8 cellular contexts compared by ENCODE assay signal in the genomic region with DNA sequence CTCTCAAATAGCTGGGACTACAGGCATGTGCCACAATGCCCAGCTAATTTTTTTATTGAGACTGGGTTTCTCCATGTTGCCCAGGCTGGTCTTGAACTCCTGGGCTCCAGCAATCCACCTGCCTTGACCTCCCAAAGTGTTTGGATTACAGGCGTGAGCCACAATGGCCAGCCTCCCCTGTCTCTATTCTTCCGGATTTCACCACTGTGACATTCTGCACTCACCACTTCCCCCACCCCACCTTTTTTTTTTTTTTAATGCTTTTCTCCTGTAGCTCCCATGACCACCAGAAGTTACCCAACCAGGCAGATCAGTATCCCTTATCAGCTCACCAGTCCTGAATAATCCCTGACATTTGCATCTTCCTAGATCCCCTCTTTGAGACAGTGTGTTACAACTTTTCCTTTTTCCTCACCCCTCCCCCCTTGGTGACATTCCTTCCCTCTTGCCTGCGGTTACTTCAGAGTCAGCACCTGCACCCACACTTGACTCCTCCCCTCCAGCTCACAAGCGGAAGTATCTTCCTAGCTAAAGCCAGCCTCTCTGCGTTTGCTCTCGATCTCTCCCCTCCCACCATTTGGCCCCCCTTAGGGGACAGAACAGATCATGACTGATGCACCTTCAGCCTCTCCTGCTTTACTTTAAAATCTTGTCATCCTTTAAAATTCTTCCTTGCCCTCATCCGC. TPM values are rescaled to one million over a fixed set of nuclear protein-coding genes. Genes with fewer than 3 reads are reported as not detected.
A peak's percentile ranks its signal among the peaks of the same experiment; 100 is the strongest.
DNase-seq lines count a peak whose midpoint lies in the region; ATAC-seq and TF ChIP-seq lines count a peak whose summit lies in the region.

No MANE protein-coding gene starts in this region.

- peaks cover 46% of the 10 kb centered on the region for H3K4me1 Mint-ChIP-seq in activated B cell treated with CpG ODN at 0.5 μM for 24 hours

- 27 to 28% methylated on average over 7 of the region's 7 CpGs for WGBS in thyroid gland, 2 donors

- CTCF ChIA-PET in activated B cell treated with CpG ODN at 0.5 μM for 24 hours (lab: Charles Lee), result interaction anchor here (0.8 to 2.9 kb wide), 8 partner anchors 8 to 79 kb away, joined by 3 to 17 read pairs (median 4); partner anchors contain the start of gene SEC11A

- peak; percentile 95 for DNase-seq in NAMALWA (ENCODE audit: low spot score)
- DNase-seq in activated B cell treated with CpG ODN at 0.5 μM for 24 hours, result peak; percentile 41
- DNase-seq in coronary artery (ENCODE audit: low spot score), result no peak
- DNase-seq in mucosa of gallbladder (ENCODE audit: low spot score), result peak; percentile 77
- DNase-seq in thyroid gland, result peak; percentile 80
- DNase-seq in BE2C, result no peak

- H3K27me3 Mint-ChIP-seq in activated B cell treated with CpG ODN at 0.5 μM for 24 hours, result no peaks in the 10 kb centered on the region

- TF ChIP-seq POLR2A in thyroid gland (IDR thresholded peaks at IDR 0.05), result peak in 1 of 2 donors; percentile 50

- ATAC-seq in GM18517 (IDR thresholded peaks at IDR 0.05; ENCODE audit: unreplicated experiment), result peak; percentile 64
- peak; percentile 48 for ATAC-seq in HG02610 (IDR thresholded peaks at IDR 0.05; ENCODE audit: unreplicated experiment)
- peak; percentile 90 for ATAC-seq in activated B cell treated with CpG ODN at 0.5 μM for 24 hours (ENCODE audit: low read depth)

- H3K9me3 Mint-ChIP-seq in activated B cell treated with CpG ODN at 0.5 μM for 24 hours, result no peaks in the 10 kb centered on the region

- no peaks in the 10 kb centered on the region for H3K9me3 ChIP-seq in thyroid gland
- H3K9me3 ChIP-seq in BE2C, result no peaks in the 10 kb centered on the region

- H3K36me3 Mint-ChIP-seq in activated B cell treated with CpG ODN at 0.5 μM for 24 hours (ENCODE audit: low read depth), result no peaks in the 10 kb centered on the region

- peak overlapping the region; percentile 91 for H3K27ac Mint-ChIP-seq in activated B cell treated with CpG ODN at 0.5 μM for 24 hours

- intact Hi-C loops in activated B cell treated with CpG ODN at 0.5 μM for 24 hours (cut with micrococcal nuclease) (loop anchor here (1.0 kb wide), 2 partner anchors 13 to 19 kb away; partner anchors contain the start of genes SEC11A and ZNF592), thyroid gland (cut with DNase I) (no loop called here)

- H3K27me3 ChIP-seq in thyroid gland, result no peaks in the 10 kb centered on the region
- no peaks in the 10 kb centered on the region for H3K27me3 ChIP-seq in BE2C

- POLR2A ChIA-PET in activated B cell treated with CpG ODN at 0.5 μM for 24 hours (lab: Charles Lee), result interaction anchor here (0.6 to 7.6 kb wide), 15 partner anchors 10 to 902 kb away, joined by 3 to 139 read pairs (median 8); partner anchors contain the start of genes NMB, SEC11A, WDR73 and ZNF592

- H3K27ac ChIP-seq in coronary artery (peak overlapping the region in 1 of 2 donors; percentile 60), thyroid gland (peak overlapping the region in 2 of 3 donors; percentile 30 to 70)

- peak overlapping the region; percentile 73 for H3K4me3 Mint-ChIP-seq in activated B cell treated with CpG ODN at 0.5 μM for 24 hours

- H3K36me3 ChIP-seq in thyroid gland (no peaks in the 10 kb centered on the region), BE2C (no peaks in the 10 kb centered on the region)

- H3K4me3 ChIP-seq in coronary artery (peak overlapping the region; percentile 10), thyroid gland (replicated peaks in 1 of 3) (no peak overlapping the region), BE2C (ENCODE audit: low read depth, low read length) (no peak overlapping the region)

- H3K4me1 ChIP-seq in thyroid gland (peaks cover 3 to 4% of the 10 kb centered on the region in 2 donors), BE2C (no peaks in the 10 kb centered on the region)

- no peak for TF ChIP-seq CTCF in activated B cell treated with CpG ODN at 0.5 μM for 24 hours (IDR thresholded peaks at IDR 0.05)
- TF ChIP-seq CTCF in coronary artery (IDR thresholded peaks at IDR 0.05), result no peak
- TF ChIP-seq CTCF in thyroid gland (IDR thresholded peaks at IDR 0.05), result no peak
- no peak for TF ChIP-seq CTCF in BE2C (IDR thresholded peaks at IDR 0.05; ENCODE audit: low read depth, low read length)

RNA-seq across cellular contexts. Expression of gene ZNF592, which starts 13.5 kb away (rescaled TPM):
- 40.6 and 44.3 TPM in 2 replicates for total RNA-seq in activated B cell treated with CpG ODN at 0.5 μM for 24 hours
- total RNA-seq in mucosa of gallbladder, result 29.3 TPM
- total RNA-seq in thyroid gland, result 10 to 100 TPM; 18.3 to 28.0 (median 21.2) TPM
- polyA plus RNA-seq in BE2C (2012; ENCODE audit: insufficient read depth, insufficient read length, low read depth), result 24.2 TPM

RNA-seq across cellular contexts. Expression of gene SEC11A, which starts 19.0 kb away (rescaled TPM):
- total RNA-seq in activated B cell treated with CpG ODN at 0.5 μM for 24 hours (68.9 and 71.2 TPM in 2 replicates), mucosa of gallbladder (121 TPM), thyroid gland (100 to 1,000 TPM; 170 to 304 (median 182) TPM)
- 121 TPM for polyA plus RNA-seq in BE2C (2012; ENCODE audit: insufficient read depth, insufficient read length, low read depth)

Comparison
In these comparisons a context has a peak if more than half of its experiments do, and no peak if none do; other contexts are left out.
1. DNase-seq: peak in NAMALWA (single experiment), activated B cell treated with CpG ODN at 0.5 μM for 24 hours (single experiment), mucosa of gallbladder (single experiment) and thyroid gland (2 of 2); none in coronary artery (single experiment) and BE2C (single experiment).
2. Peak in every context shown above with its lines, with median percentiles within 50 percentile points of each other: ATAC-seq.